ENCODE assay signal across 1 cellular context in the genomic region with DNA sequence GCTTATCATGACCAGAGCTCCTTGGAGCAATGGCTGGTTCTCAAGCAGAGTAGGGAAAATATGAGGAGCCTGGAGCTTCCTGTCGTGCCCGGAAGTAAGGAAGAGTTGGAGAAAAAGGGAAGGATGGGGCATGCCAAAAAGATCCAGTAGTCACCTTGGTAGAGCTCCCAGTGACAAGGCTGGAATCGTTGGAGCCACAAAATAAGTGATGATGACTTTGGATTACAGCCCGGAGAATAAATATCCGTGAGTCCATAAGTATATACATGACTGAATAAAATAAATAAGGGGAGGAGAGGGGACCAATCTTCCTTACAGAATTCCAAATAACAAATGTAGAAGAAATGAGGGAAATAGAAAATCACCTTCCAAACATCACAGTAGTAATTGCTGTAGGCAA.
TF ChIP-seq lines count a peak whose summit lies in the region.

No MANE protein-coding gene starts in this region.

TF ChIP-seq in WTC11, 78 proteins besides CTCF, POLR2A, EP300 and RAD21 (continued from another document):
- TF ChIP-seq, protein P1, sequence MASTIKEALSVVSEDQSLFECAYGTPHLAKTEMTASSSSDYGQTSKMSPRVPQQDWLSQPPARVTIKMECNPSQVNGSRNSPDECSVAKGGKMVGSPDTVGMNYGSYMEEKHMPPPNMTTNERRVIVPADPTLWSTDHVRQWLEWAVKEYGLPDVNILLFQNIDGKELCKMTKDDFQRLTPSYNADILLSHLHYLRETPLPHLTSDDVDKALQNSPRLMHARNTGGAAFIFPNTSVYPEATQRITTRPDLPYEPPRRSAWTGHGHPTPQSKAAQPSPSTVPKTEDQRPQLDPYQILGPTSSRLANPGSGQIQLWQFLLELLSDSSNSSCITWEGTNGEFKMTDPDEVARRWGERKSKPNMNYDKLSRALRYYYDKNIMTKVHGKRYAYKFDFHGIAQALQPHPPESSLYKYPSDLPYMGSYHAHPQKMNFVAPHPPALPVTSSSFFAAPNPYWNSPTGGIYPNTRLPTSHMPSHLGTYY (CRISPR knock-in tag; IDR thresholded peaks at IDR 0.05): no peak
- TF ChIP-seq, protein P2, sequence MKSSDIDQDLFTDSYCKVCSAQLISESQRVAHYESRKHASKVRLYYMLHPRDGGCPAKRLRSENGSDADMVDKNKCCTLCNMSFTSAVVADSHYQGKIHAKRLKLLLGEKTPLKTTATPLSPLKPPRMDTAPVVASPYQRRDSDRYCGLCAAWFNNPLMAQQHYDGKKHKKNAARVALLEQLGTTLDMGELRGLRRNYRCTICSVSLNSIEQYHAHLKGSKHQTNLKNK (CRISPR knock-in tag; IDR thresholded peaks at IDR 0.05): no peak
- TF ChIP-seq CBFB (CRISPR knock-in tag; IDR thresholded peaks at IDR 0.05; ENCODE audit: low read depth) (no peak), ELF4 (CRISPR knock-in tag; IDR thresholded peaks at IDR 0.05; ENCODE audit: low read depth) (no peak)
- TF ChIP-seq, protein P3, sequence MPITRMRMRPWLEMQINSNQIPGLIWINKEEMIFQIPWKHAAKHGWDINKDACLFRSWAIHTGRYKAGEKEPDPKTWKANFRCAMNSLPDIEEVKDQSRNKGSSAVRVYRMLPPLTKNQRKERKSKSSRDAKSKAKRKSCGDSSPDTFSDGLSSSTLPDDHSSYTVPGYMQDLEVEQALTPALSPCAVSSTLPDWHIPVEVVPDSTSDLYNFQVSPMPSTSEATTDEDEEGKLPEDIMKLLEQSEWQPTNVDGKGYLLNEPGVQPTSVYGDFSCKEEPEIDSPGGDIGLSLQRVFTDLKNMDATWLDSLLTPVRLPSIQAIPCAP (CRISPR knock-in tag; IDR thresholded peaks at IDR 0.05): no peak
